ENCODE assay signal across 19 cellular contexts in genomic region chr12:68106160-68106559, GRCh38. TPM values are rescaled to one million over a fixed set of nuclear protein-coding genes. Genes with fewer than 3 reads are reported as not detected.
DNase-seq lines count a peak whose midpoint lies in the region; ATAC-seq, FAIRE-seq and TF ChIP-seq lines count a peak whose summit lies in the region.
"Had no signal": no experiment of that assay in that cellular context is flagged by ENCODE, and none has a peak within 500 bp of the region (broad histone marks: within the 10 kb centered on the region; RNA-seq: fewer than 3 reads in every experiment).

No MANE protein-coding gene starts in this region.

- FAIRE-seq in astrocyte (lab: Jason Lieb, UNC), result no peak

- H3K9me3 ChIP-seq in astrocyte (ENCODE audit: insufficient read depth, low read depth, low read length), result no peaks in the 10 kb centered on the region
- no peaks in the 10 kb centered on the region for H3K9me3 ChIP-seq in right lobe of liver
- H3K9me3 ChIP-seq: ovary, uterus had no signal

- H3K27me3 Mint-ChIP-seq in astrocyte (ENCODE audit: low read depth, unreplicated experiment), result peaks cover 4% of the 10 kb centered on the region
- H3K27me3 Mint-ChIP-seq: brain, memory B cell had no signal

- H3K9ac ChIP-seq in astrocyte (ENCODE audit: low read length), result no peak overlapping the region

- no peak overlapping the region for H3K4me3 Mint-ChIP-seq in astrocyte (ENCODE audit: unreplicated experiment)
- H3K4me3 Mint-ChIP-seq: activated CD4-positive, alpha-beta T cell treated with anti-CD3 and anti-CD28 coated beads, Interleukin-2, amount 10 ng/mL, durations not matched to agents 24 days and 14 days; activated T-helper 1 cell treated with anti-CD3 and anti-CD28 coated beads, Interleukin-12 subunit alpha, Interleukin-12 subunit beta, Interleukin-2, Interleukin-4 antibody, amounts not matched to agents 30 ng/mL and 10 ng/mL and 1 ng/mL, durations not matched to agents 14 hours and 24 hours and 36 hours; brain; endodermal cell; memory B cell; T-helper 1 cell treated with Interleukin-12 subunit alpha and Interleukin-12 subunit beta and Interleukin-4 antibody, amounts not matched to agents 30 μg/mL and 1 μg/mL, for 36 hours had no signal

- POLR2A ChIA-PET in AG04449 (lab: Yijun Ruan, JAX), result no interaction called here

- H3K4me3 ChIP-seq in AG04449 (ENCODE audit: low read depth, low read length) (no peak overlapping the region), astrocyte (ENCODE audit: insufficient read depth, low read depth, low read length) (no peak overlapping the region), right lobe of liver (no peak overlapping the region)
- H3K4me3 ChIP-seq: ovary, uterus had no signal

- no peaks in the 10 kb centered on the region for H3K36me3 ChIP-seq in astrocyte (ENCODE audit: insufficient read depth, low read length)
- no peaks in the 10 kb centered on the region for H3K36me3 ChIP-seq in right lobe of liver
- H3K36me3 ChIP-seq: ovary, uterus had no signal

- intact Hi-C loops in right lobe of liver (cut with DNase I), result no loop called here

- TF ChIP-seq CTCF in AG04449 (IDR thresholded peaks at IDR 0.05; ENCODE audit: insufficient read depth, low read length, missing control alignments), result no peak
- no peak for TF ChIP-seq CTCF in astrocyte (IDR thresholded peaks at IDR 0.05; ENCODE audit: insufficient read depth, low read depth, low read length)
- TF ChIP-seq CTCF in right lobe of liver (IDR thresholded peaks at IDR 0.05), result no peak

- H3K27ac ChIP-seq in astrocyte (ENCODE audit: low read depth, low read length), result no peak overlapping the region
- no peak overlapping the region for H3K27ac ChIP-seq in right lobe of liver
- H3K27ac ChIP-seq: ovary, uterus had no signal

- H3K9me3 Mint-ChIP-seq in astrocyte (ENCODE audit: unreplicated experiment), result no peaks in the 10 kb centered on the region
- H3K9me3 Mint-ChIP-seq: activated CD4-positive, alpha-beta T cell treated with anti-CD3 and anti-CD28 coated beads, Interleukin-2, amount 10 ng/mL, durations not matched to agents 24 days and 14 days; activated T-helper 1 cell treated with anti-CD3 and anti-CD28 coated beads, Interleukin-12 subunit alpha, Interleukin-12 subunit beta, Interleukin-2, Interleukin-4 antibody, amounts not matched to agents 30 ng/mL and 10 ng/mL and 1 ng/mL, durations not matched to agents 14 hours and 24 hours and 36 hours; brain; endodermal cell; memory B cell; T-helper 1 cell treated with Interleukin-12 subunit alpha and Interleukin-12 subunit beta and Interleukin-4 antibody, amounts not matched to agents 30 μg/mL and 1 μg/mL, for 36 hours had no signal

- DNase-seq in AG04449 (ENCODE audit: low read depth, low spot score), result peak; percentile 28
- peak; percentile 10 for DNase-seq in HK-2 (ENCODE audit: unreplicated experiment)
- peak; percentile 87 for DNase-seq in astrocyte (ENCODE audit: low read depth)
- DNase-seq in iris pigment epithelial cell (ENCODE audit: low read depth), result peak; percentile 54
- no peak for DNase-seq in NCI-H146 (lab: John Stamatoyannopoulos, UW)
- DNase-seq in right lobe of liver, result no peak
- DNase-seq: endodermal cell; NCI-H2029 treated with DMSO at 0.1 percent for 48 hours; NK-92 treated with Interleukin-12 subunit alpha and Interleukin-12 subunit beta, amount 100 ng/mL, for 24 hours; ovary; uterus had no signal

- H3K4me1 ChIP-seq in astrocyte (ENCODE audit: insufficient read depth, low read length) (peaks cover 4% of the 10 kb centered on the region), right lobe of liver (no peaks in the 10 kb centered on the region)
- H3K4me1 ChIP-seq: uterus had no signal

- H3K36me3 Mint-ChIP-seq in astrocyte (ENCODE audit: low read depth, unreplicated experiment), result no peaks in the 10 kb centered on the region
- H3K36me3 Mint-ChIP-seq: brain, memory B cell had no signal

- TF ChIP-seq POLR2A in right lobe of liver (IDR thresholded peaks at IDR 0.05), result no peak

- H3K79me2 ChIP-seq in astrocyte (ENCODE audit: insufficient read depth, low read length), result no peaks in the 10 kb centered on the region

- H3K27me3 ChIP-seq in astrocyte (ENCODE audit: insufficient read depth, low read length) (peaks cover 7% of the 10 kb centered on the region), right lobe of liver (no peaks in the 10 kb centered on the region)
- H3K27me3 ChIP-seq: ovary, uterus had no signal

- H4K20me1 ChIP-seq in astrocyte (ENCODE audit: insufficient read depth, low read length), result no peaks in the 10 kb centered on the region

- H3K4me2 ChIP-seq in astrocyte (ENCODE audit: low read length), result no peak overlapping the region

- 45% methylated on average over 5 of the region's 5 CpGs for WGBS in right lobe of liver (ENCODE audit: insufficient coverage, low coverage, low lambda C conversion rate, missing lambda C conversion rate)

- no peak overlapping the region for H3K27ac Mint-ChIP-seq in astrocyte (ENCODE audit: unreplicated experiment)
- H3K27ac Mint-ChIP-seq: activated CD4-positive, alpha-beta T cell treated with anti-CD3 and anti-CD28 coated beads, Interleukin-2, amount 10 ng/mL, durations not matched to agents 24 days and 14 days; activated T-helper 1 cell treated with anti-CD3 and anti-CD28 coated beads, Interleukin-12 subunit alpha, Interleukin-12 subunit beta, Interleukin-2, Interleukin-4 antibody, amounts not matched to agents 30 ng/mL and 10 ng/mL and 1 ng/mL, durations not matched to agents 14 hours and 24 hours and 36 hours; brain; endodermal cell; memory B cell; T-helper 1 cell treated with Interleukin-12 subunit alpha and Interleukin-12 subunit beta and Interleukin-4 antibody, amounts not matched to agents 30 μg/mL and 1 μg/mL, for 36 hours had no signal

- ATAC-seq in GM19328 (IDR thresholded peaks at IDR 0.05; ENCODE audit: unreplicated experiment), result no peak
- ATAC-seq in HG03280 (IDR thresholded peaks at IDR 0.05; ENCODE audit: unreplicated experiment), result no peak
- no peak for ATAC-seq in right lobe of liver

- H2AFZ ChIP-seq in astrocyte (ENCODE audit: low read depth, low read length), result no peak overlapping the region

- no peaks in the 10 kb centered on the region for H3K4me1 Mint-ChIP-seq in astrocyte (ENCODE audit: low read depth, unreplicated experiment)
- H3K4me1 Mint-ChIP-seq: brain, endodermal cell had no signal

- CTCF ChIA-PET in AG04449 (lab: Yijun Ruan, JAX), result no interaction called here

RNA-seq across cellular contexts. Expression of gene IFNG, which starts 53.4 kb away (rescaled TPM):
- total RNA-seq in astrocyte, result not detected in 2 replicates
- under 1 TPM in 1 of 6 experiments, not detected in 5; 0.18 TPM for total RNA-seq in right lobe of liver
- total RNA-seq: endodermal cell, G401, uterus had no signal

Comparison
In these comparisons a context has a peak if more than half of its experiments do, and no peak if none do; other contexts are left out.
1. DNase-seq: peak in AG04449 (single experiment), HK-2 (single experiment), astrocyte (single experiment) and iris pigment epithelial cell (single experiment); none in NCI-H146 (single experiment) and right lobe of liver (0 of 3).